In the genomic region with DNA sequence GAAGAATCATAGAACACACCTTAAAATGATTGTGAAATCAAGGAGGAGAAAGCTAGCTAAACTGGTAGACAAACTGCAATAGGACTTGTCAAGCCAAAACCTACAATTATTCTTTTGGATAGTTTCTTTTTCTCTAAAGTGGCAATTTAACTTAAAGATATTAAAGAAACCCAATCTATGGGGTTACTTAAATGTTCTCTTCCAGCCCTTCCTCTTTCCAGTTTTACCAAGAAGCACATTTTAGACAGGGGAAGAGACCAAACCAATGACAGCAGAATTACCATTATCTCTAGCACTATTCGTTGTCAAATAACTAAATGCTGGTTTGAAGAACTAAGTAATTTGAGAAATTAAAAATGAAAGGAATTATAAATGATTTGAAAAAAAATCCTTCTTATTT, we compare ENCODE assay signal across 8 cellular contexts. TPM values are rescaled to one million over a fixed set of nuclear protein-coding genes. Genes with fewer than 3 reads are reported as not detected.
DNase-seq lines count a peak whose midpoint lies in the region; ATAC-seq and TF ChIP-seq lines count a peak whose summit lies in the region.

No MANE protein-coding gene starts in this region.

- H3K9me3 ChIP-seq in HUES64 (ENCODE audit: insufficient read depth, low read depth, low read length) (no peaks in the 10 kb centered on the region), breast epithelium (no peaks in the 10 kb centered on the region)

- intact Hi-C loops in breast epithelium (cut with DNase I; ENCODE audit: low total_unique reads): no loop called here

- peak overlapping the region; percentile 76 to 100 (median 92) for H3K27ac Mint-ChIP-seq in naive B cell

- WGBS in HUES64: no CpG with 5 or more reads among the region's 1 CpG

- H3K4me3 ChIP-seq in HUES64 (ENCODE audit: low read length) (peak overlapping the region; percentile 58), breast epithelium (peak overlapping the region; percentile 71 to 83 (median 78))

- H3K27me3 ChIP-seq in HUES64 (ENCODE audit: insufficient read depth, low read length) (peaks cover 34% of the 10 kb centered on the region), breast epithelium (no peaks in the 10 kb centered on the region)

- H3K27ac ChIP-seq in HUES64 (ENCODE audit: low read depth, low read length): no peak overlapping the region
- H3K27ac ChIP-seq in breast epithelium: peak overlapping the region; percentile 92 to 98

- no peak for TF ChIP-seq CTCF in breast epithelium (IDR thresholded peaks at IDR 0.05)

- H3K4me3 Mint-ChIP-seq in naive B cell: peak overlapping the region; percentile 81 to 99 (median 94)

- DNase-seq in AML-193 (lab: John Stamatoyannopoulos, UW): peak; percentile 38 to 44
- DNase-seq in breast epithelium (ENCODE audit: low spot score in 2 of 2): no peak
- DNase-seq in naive B cell: no peak
- no peak for DNase-seq in left lobe of liver (ENCODE audit: low spot score)
- no peak for DNase-seq in stimulated activated CD4-positive, alpha-beta T cell treated with anti-CD3 and anti-CD28 coated beads, Interleukin-12 subunit alpha, Interleukin-12 subunit beta, amount 100 ng/mL, for 4 hours
- no peak for DNase-seq in kidney glomerular epithelial cell (lab: John Stamatoyannopoulos, UW)
- no peak for DNase-seq in NCI-H526 treated with DMSO at 0.1 percent for 48 hours (lab: John Stamatoyannopoulos, UW)

- H3K4me1 ChIP-seq in HUES64 (ENCODE audit: insufficient read depth, low read length) (peaks cover 8% of the 10 kb centered on the region; the same call in 1 of the 2 replicates), breast epithelium (no peaks in the 10 kb centered on the region)

- no peak for TF ChIP-seq POLR2A in breast epithelium (IDR thresholded peaks at IDR 0.05)

- ATAC-seq in naive B cell (ENCODE audit: low read depth in 2 of 2) (no peak), left lobe of liver (no peak)

- no peaks in the 10 kb centered on the region for H3K27me3 Mint-ChIP-seq in naive B cell

- H3K9me3 Mint-ChIP-seq in naive B cell: peaks cover 0 to 4% (median 0%) of the 10 kb centered on the region in 7 donors

- no peak overlapping the region for H3K9ac ChIP-seq in HUES64 (ENCODE audit: low read depth, low read length)

- H3K4me1 Mint-ChIP-seq in naive B cell: peaks cover 21 to 35% (median 34%) of the 10 kb centered on the region in 3 donors

- H3K36me3 Mint-ChIP-seq in naive B cell: no peaks in the 10 kb centered on the region

- H3K36me3 ChIP-seq in HUES64 (ENCODE audit: insufficient read depth, low read length) (no peaks in the 10 kb centered on the region), breast epithelium (no peaks in the 10 kb centered on the region)

RNA-seq across cellular contexts. Expression of gene SLC16A7, which starts 0.7 kb away (rescaled TPM):
- 1.2 TPM for polyA plus RNA-seq in HUES64 (2013, experiment 1 of 2)
- 1.7 TPM for polyA plus RNA-seq in HUES64 (2013, experiment 2 of 2)
- total RNA-seq in breast epithelium (10 to 100 TPM; 14.5 to 53.4 (median 51.2) TPM), left lobe of liver (5.9 TPM)
- polyA plus RNA-seq in naive B cell (ENCODE audit: low read depth in 6 of 6): 10 to 100 TPM; 12.6 to 38.9 (median 29.1) TPM

Comparison
In these comparisons a context has a peak if more than half of its experiments do, and no peak if none do; other contexts are left out.
1. DNase-seq: peak in AML-193 (2 of 2); none in breast epithelium (0 of 2), naive B cell (single experiment), left lobe of liver (single experiment), stimulated activated CD4-positive, alpha-beta T cell treated with anti-CD3 and anti-CD28 coated beads, Interleukin-12 subunit alpha, Interleukin-12 subunit beta, amount 100 ng/mL, for 4 hours (single experiment), kidney glomerular epithelial cell (single experiment) and NCI-H526 treated with DMSO at 0.1 percent for 48 hours (single experiment).